27 cellular contexts compared by ENCODE assay signal in genomic region chr2:65079017-65079416, GRCh38.
"Had no signal": no experiment of that assay in that cellular context is flagged by ENCODE, and none has a peak within 500 bp of the region (broad histone marks: within the 10 kb centered on the region; RNA-seq: fewer than 3 reads in every experiment).

No MANE protein-coding gene starts in this region.

- DNase-seq: activated CD4-positive, alpha-beta T cell treated with anti-CD3 and anti-CD28 coated beads for 1 hour; activated CD4-positive, alpha-beta T cell treated with anti-CD3 and anti-CD28 coated beads, Interleukin-2, amount 50 U/mL, for 1 hour; activated CD8-positive, alpha-beta T cell treated with anti-CD3 and anti-CD28 coated beads, Interleukin-2, amount 10 ng/mL, durations not matched to agents 7 days and 5 days; activated naive CD4-positive, alpha-beta T cell; activated T-cell treated with anti-CD3 and anti-CD28 coated beads, Interleukin-2, amount 50 U/mL, for 1 hour; central memory CD4-positive, alpha-beta T cell; dorsolateral prefrontal cortex; effector memory CD8-positive, alpha-beta T cell; glutamatergic neuron; immature natural killer cell; left lung; natural killer cell; stimulated activated CD4-positive, alpha-beta T cell treated with anti-CD3 and anti-CD28 coated beads, Interleukin-4, amount 100 ng/mL, for 24 hours; substantia nigra; T-helper 9 cell; tibial artery had no signal

- H3K9me3 Mint-ChIP-seq: activated T-helper 2 cell treated with anti-CD3 and anti-CD28 coated beads, Interferon-gamma antibody, Interleukin-2, Interleukin-4, amounts not matched to agents 10 μg/mL and 5 μg/mL and 100 μg/mL, durations not matched to agents 14 hours and 24 hours and 36 hours; effector memory CD8-positive, alpha-beta T cell; immature natural killer cell; mesothelial cell of epicardium; natural killer cell; stimulated activated naive CD8-positive, alpha-beta T cell treated with anti-CD3 and anti-CD28 coated beads, Interleukin-15, Interleukin-2, amounts not matched to agents 100 ng/mL and 50 ng/mL, for 24 hours had no signal

- ATAC-seq: activated CD8-positive, alpha-beta T cell treated with anti-CD3 and anti-CD28 coated beads, Interleukin-2, amount 10 ng/mL, durations not matched to agents 7 days and 5 days; effector memory CD8-positive, alpha-beta T cell; left lung; natural killer cell had no signal

- H3K27me3 ChIP-seq: adrenal gland, ascending aorta, dorsolateral prefrontal cortex, esophagus muscularis mucosa, hepatocyte, left lung, tibial artery had no signal

- H3K27ac ChIP-seq: adrenal gland, ascending aorta, esophagus muscularis mucosa, hepatocyte, left lung, prostate gland, tibial artery had no signal

- H3K9me3 ChIP-seq: adrenal gland, ascending aorta, esophagus muscularis mucosa, left lung, prostate gland, tibial artery had no signal

- H3K27me3 Mint-ChIP-seq: activated naive CD8-positive, alpha-beta T cell; effector memory CD8-positive, alpha-beta T cell; stimulated activated naive CD8-positive, alpha-beta T cell treated with anti-CD3 and anti-CD28 coated beads, Interleukin-15, Interleukin-2, amounts not matched to agents 100 ng/mL and 50 ng/mL, for 24 hours had no signal

- FAIRE-seq: frontal cortex had no signal

- H2AFZ ChIP-seq: hepatocyte had no signal

- H3K4me2 ChIP-seq: hepatocyte had no signal

- H3K27ac Mint-ChIP-seq: activated CD8-positive, alpha-beta T cell treated with anti-CD3 and anti-CD28 coated beads, Interleukin-2, amount 10 ng/mL, durations not matched to agents 7 days and 5 days; activated naive CD8-positive, alpha-beta T cell; activated T-helper 2 cell treated with anti-CD3 and anti-CD28 coated beads, Interferon-gamma antibody, Interleukin-2, Interleukin-4, amounts not matched to agents 10 μg/mL and 5 μg/mL and 100 μg/mL, durations not matched to agents 14 hours and 24 hours and 36 hours; mesothelial cell of epicardium; natural killer cell; stimulated activated naive CD8-positive, alpha-beta T cell treated with anti-CD3 and anti-CD28 coated beads, Interleukin-15, Interleukin-2, amounts not matched to agents 100 ng/mL and 50 ng/mL, for 24 hours had no signal

- H3K4me3 ChIP-seq: adrenal gland, ascending aorta, dorsolateral prefrontal cortex, esophagus muscularis mucosa, hepatocyte, left lung, lung, prostate gland, tibial artery had no signal

- H3K36me3 Mint-ChIP-seq: activated naive CD8-positive, alpha-beta T cell; natural killer cell had no signal

- H3K36me3 ChIP-seq: prostate gland had no signal

- H3K4me3 Mint-ChIP-seq: activated CD8-positive, alpha-beta T cell treated with anti-CD3 and anti-CD28 coated beads, Interleukin-2, amount 10 ng/mL, durations not matched to agents 7 days and 5 days; activated naive CD8-positive, alpha-beta T cell; effector memory CD8-positive, alpha-beta T cell; immature natural killer cell; mesothelial cell of epicardium; natural killer cell; stimulated activated naive CD8-positive, alpha-beta T cell treated with anti-CD3 and anti-CD28 coated beads, Interleukin-15, Interleukin-2, amounts not matched to agents 100 ng/mL and 50 ng/mL, for 24 hours had no signal
